20 cellular contexts compared by ENCODE assay signal in genomic region chr16:54986404-54986803, GRCh38. TPM values are rescaled to one million over a fixed set of nuclear protein-coding genes. Genes with fewer than 3 reads are reported as not detected.
DNase-seq lines count a peak whose midpoint lies in the region; TF ChIP-seq lines count a peak whose summit lies in the region.
"Had no signal": no experiment of that assay in that cellular context is flagged by ENCODE, and none has a peak within 500 bp of the region (broad histone marks: within the 10 kb centered on the region; RNA-seq: fewer than 3 reads in every experiment).

No MANE protein-coding gene starts in this region.

- H3K79me2 ChIP-seq in neural progenitor cell (ENCODE audit: low read depth) = no peaks in the 10 kb centered on the region

- H3K27me3 ChIP-seq in neural progenitor cell = no peaks in the 10 kb centered on the region

- DNase-seq in globus pallidus (ENCODE audit: low spot score) (peak; percentile 85), neural progenitor cell (ENCODE audit: low spot score) (peak; percentile 68), EL (no peak), NK-92 (lab: John Stamatoyannopoulos, UW; ENCODE audit: unreplicated experiment) (no peak), Calu3 (no peak), GM13976 (ENCODE audit: low spot score) (no peak)
- DNase-seq: CD4-positive, CD25-positive, alpha-beta regulatory T cell; DMS53; HCEC 1CT; KBM-7; NCI-H1417 treated with DMSO at 0.1 percent for 48 hours; NCI-H2029; NCI-H2171 treated with DMSO at 0.1 percent for 48 hours; NCI-H774; PC-9; Right ventricle myocardium superior; SK-N-SH had no signal

- H3K27ac Mint-ChIP-seq in neural progenitor cell (no peak overlapping the region), Calu3 (ENCODE audit: unreplicated experiment) (no peak overlapping the region)
- H3K27ac Mint-ChIP-seq: B cell; CD4-positive, CD25-positive, alpha-beta regulatory T cell had no signal

- in situ Hi-C loops in GM13976 (cut with MboI; ENCODE audit: low sequenced_read_pairs, unreplicated experiment) = no loop called here

- peak overlapping the region; percentile 57 for H3K4me2 ChIP-seq in neural progenitor cell
- H3K4me2 ChIP-seq: PC-9, SK-N-SH had no signal

- no peaks in the 10 kb centered on the region for H4K20me1 ChIP-seq in neural progenitor cell (ENCODE audit: low read depth)

- H3K27me3 Mint-ChIP-seq in neural progenitor cell (ENCODE audit: insufficient read depth, low read depth) = peaks cover 1% of the 10 kb centered on the region
- peaks cover 81% of the 10 kb centered on the region for H3K27me3 Mint-ChIP-seq in Calu3 (ENCODE audit: unreplicated experiment)
- H3K27me3 Mint-ChIP-seq: B cell had no signal

- H3K36me3 Mint-ChIP-seq in neural progenitor cell = no peaks in the 10 kb centered on the region
- no peaks in the 10 kb centered on the region for H3K36me3 Mint-ChIP-seq in Calu3 (ENCODE audit: insufficient read depth, unreplicated experiment)
- H3K36me3 Mint-ChIP-seq: CD4-positive, CD25-positive, alpha-beta regulatory T cell had no signal

- H3K4me1 Mint-ChIP-seq in neural progenitor cell (peaks cover 17% of the 10 kb centered on the region), Calu3 (ENCODE audit: low read depth, unreplicated experiment) (no peaks in the 10 kb centered on the region)
- H3K4me1 Mint-ChIP-seq: B cell; CD4-positive, CD25-positive, alpha-beta regulatory T cell had no signal

- H3K9ac ChIP-seq in neural progenitor cell = no peak overlapping the region
- H3K9ac ChIP-seq: SK-N-SH had no signal

- H2AFZ ChIP-seq in neural progenitor cell (replicated peaks) = peak overlapping the region; percentile 73
- H2AFZ ChIP-seq: PC-9 had no signal

- TF ChIP-seq CTCF in neural progenitor cell (IDR thresholded peaks at IDR 0.05) = no peak
- no peak for TF ChIP-seq CTCF in Calu3 (IDR thresholded peaks at IDR 0.05; ENCODE audit: unreplicated experiment)
- no peak for TF ChIP-seq CTCF in GM13976 (IDR thresholded peaks at IDR 0.05; ENCODE audit: borderline replicate concordance, control extremely low read depth, extremely low read depth, insufficient read depth, missing control alignments)

- peak overlapping the region; percentile 57 for H3K27ac ChIP-seq in angular gyrus (ENCODE audit: low read depth, low read length)
- H3K27ac ChIP-seq in neural progenitor cell = peak overlapping the region; percentile 82
- H3K27ac ChIP-seq: HL-60, PC-9 had no signal

- H3F3A ChIP-seq in neural progenitor cell (ENCODE audit: low read depth) = peaks cover 23% of the 10 kb centered on the region

- H3K4me3 Mint-ChIP-seq in neural progenitor cell (no peak overlapping the region), Calu3 (ENCODE audit: low read depth, unreplicated experiment) (no peak overlapping the region)
- H3K4me3 Mint-ChIP-seq: B cell; CD4-positive, CD25-positive, alpha-beta regulatory T cell had no signal

- CTCF ChIA-PET in Calu3 (lab: Charles Lee) = no interaction called here

- no TSS peak for BruUV-seq in Calu3 (replicated peaks; lab: Mats Ljungman, UMichigan)

- H3K4me3 ChIP-seq in neural progenitor cell = no peak overlapping the region
- H3K4me3 ChIP-seq: PC-9 had no signal

- H3K9me3 Mint-ChIP-seq in neural progenitor cell = no peaks in the 10 kb centered on the region
- no peaks in the 10 kb centered on the region for H3K9me3 Mint-ChIP-seq in Calu3 (ENCODE audit: low read depth, unreplicated experiment)

- peaks cover 30% of the 10 kb centered on the region for H3K4me1 ChIP-seq in neural progenitor cell

- intact Hi-C loops in Calu3 (cut with micrococcal nuclease; ENCODE audit: unreplicated experiment) = no loop called here

- H3K9me3 ChIP-seq in neural progenitor cell (ENCODE audit: low read depth) = no peaks in the 10 kb centered on the region
- H3K9me3 ChIP-seq: SK-N-SH had no signal

- H3K36me3 ChIP-seq in neural progenitor cell = no peaks in the 10 kb centered on the region

RNA-seq across cellular contexts. Expression of gene IRX5, which starts 55.7 kb away (rescaled TPM):
- total RNA-seq in neural progenitor cell (ENCODE audit: low replicate concordance) (1.0 and 1.6 TPM in 2 replicates), Calu3 (2022) (1.9 and 2.5 TPM in 2 replicates)
- total RNA-seq: B cell, PC-9 had no signal

Comparison
In these comparisons a context has a peak if more than half of its experiments do, and no peak if none do; other contexts are left out.
1. DNase-seq: peak in globus pallidus (single experiment) and neural progenitor cell (single experiment); none in EL (single experiment), NK-92 (single experiment), Calu3 (single experiment) and GM13976 (single experiment).